ENCODE assay signal across 30 cellular contexts in genomic region chr3:5347486-5347885, GRCh38.
DNase-seq lines count a peak whose midpoint lies in the region; ATAC-seq and TF ChIP-seq lines count a peak whose summit lies in the region.
"Had no signal": no experiment of that assay in that cellular context is flagged by ENCODE, and none has a peak within 500 bp of the region (broad histone marks: within the 10 kb centered on the region; RNA-seq: fewer than 3 reads in every experiment).

No MANE protein-coding gene starts in this region.

- DNase-seq in NCI-H187 treated with DMSO at 0.1 percent for 48 hours (lab: John Stamatoyannopoulos, UW) (peak; percentile 23), NCI-H187 (lab: John Stamatoyannopoulos, UW) (no peak), NCI-H345 (lab: John Stamatoyannopoulos, UW) (peak; percentile 74), NCI-H1436 treated with DMSO at 0.1 percent for 48 hours (lab: John Stamatoyannopoulos, UW) (no peak), A172 (ENCODE audit: low spot score) (no peak)
- DNase-seq in activated CD8-positive, alpha-beta memory T cell treated with anti-CD3 and anti-CD28 coated beads for 24 hours: no peak
- DNase-seq: activated CD4-positive, alpha-beta T cell treated with anti-CD3 and anti-CD28 coated beads for 4 hours; activated effector memory CD4-positive, alpha-beta T cell treated with Interleukin-2 at 50 U/mL for 16 hours; activated T-cell treated with anti-CD3 and anti-CD28 coated beads for 4 hours; AML-193; CD4-positive, alpha-beta T cell; H7; hippocampal formation; left cardiac atrium; NCI-H2107; NCI-H510A; occipital lobe; Right ventricle myocardium superior; stimulated activated CD4-positive, alpha-beta T cell treated with anti-CD3 and anti-CD28 coated beads, Interleukin-4, amount 100 ng/mL, for 1 hour; T-helper 9 cell; thyroid gland; uterus had no signal

- no peak for ATAC-seq in GM21786 (IDR thresholded peaks at IDR 0.05; ENCODE audit: unreplicated experiment)
- ATAC-seq: A549; activated naive CD4-positive, alpha-beta T cell treated with anti-CD3 and anti-CD28 coated beads, Interleukin-2, amount 50 U/mL, for 72 hours; left cardiac atrium; natural killer cell treated with Interleukin-12 subunit alpha and Interleukin-12 subunit beta and Interleukin-15 and Interleukin-18, amount 100 ng/mL, for 72 hours; Panc1 had no signal

- TF ChIP-seq CTCF in VCaP (conservative IDR thresholded peaks at IDR 0.05): no peak

- peak overlapping the region; percentile 79 for H3K27ac ChIP-seq in VCaP
- H3K27ac ChIP-seq: HL-60, KMS-11, thyroid gland, uterus had no signal

Comparison
In these comparisons a context has a peak if more than half of its experiments do, and no peak if none do; other contexts are left out.
1. DNase-seq: peak in NCI-H187 treated with DMSO at 0.1 percent for 48 hours (single experiment) and NCI-H345 (single experiment); none in NCI-H187 (0 of 2), NCI-H1436 treated with DMSO at 0.1 percent for 48 hours (single experiment), A172 (single experiment) and activated CD8-positive, alpha-beta memory T cell treated with anti-CD3 and anti-CD28 coated beads for 24 hours (single experiment).